In the genomic region with DNA sequence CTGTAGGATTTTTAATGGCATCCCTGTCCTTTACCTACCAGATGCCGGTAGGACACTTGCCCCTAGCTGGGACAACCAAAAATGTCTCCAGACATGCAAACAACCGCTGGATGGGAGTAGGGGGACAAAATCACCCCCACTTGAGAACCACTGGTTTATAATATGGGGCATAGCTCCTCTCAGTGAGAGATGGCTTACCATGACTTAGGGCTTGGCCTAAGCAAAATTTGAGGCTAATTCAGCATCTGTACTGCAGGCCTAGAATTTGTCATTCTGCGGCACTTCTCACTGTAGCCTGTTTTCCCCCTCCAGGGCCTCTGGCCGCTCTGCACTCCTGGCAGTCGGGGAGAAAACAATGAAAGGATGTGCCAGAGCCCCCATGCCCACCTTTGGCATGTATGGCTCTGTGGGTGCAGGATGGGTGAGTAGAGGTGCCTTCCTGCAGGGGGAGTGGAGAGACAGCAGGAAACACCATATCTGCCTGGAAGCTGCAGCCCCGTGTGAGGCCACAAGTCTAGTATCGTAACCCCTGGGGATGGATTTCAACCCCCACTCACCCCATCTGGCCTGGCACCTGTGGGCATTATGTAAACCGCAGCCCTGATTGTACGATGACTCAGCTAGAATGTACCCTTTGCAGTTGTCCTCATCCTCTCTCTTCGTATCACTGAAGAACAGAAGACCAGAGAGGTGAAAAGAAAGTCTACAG, we compare ENCODE assay signal across 11 cellular contexts.
DNase-seq lines count a peak whose midpoint lies in the region; ATAC-seq and TF ChIP-seq lines count a peak whose summit lies in the region.
"Had no signal": no experiment of that assay in that cellular context is flagged by ENCODE, and none has a peak within 500 bp of the region (broad histone marks: within the 10 kb centered on the region; RNA-seq: fewer than 3 reads in every experiment).

No MANE protein-coding gene starts in this region.

- no peaks in the 10 kb centered on the region for H3K9me3 Mint-ChIP-seq in chondrocyte (ENCODE audit: low read depth)
- H3K9me3 Mint-ChIP-seq in effector memory CD8-positive, alpha-beta T cell, result no peaks in the 10 kb centered on the region
- H3K9me3 Mint-ChIP-seq in endothelial cell (ENCODE audit: unreplicated experiment), result no peaks in the 10 kb centered on the region
- H3K9me3 Mint-ChIP-seq: dendritic cell treated with granulocyte-macrophage colony-stimulating factor and Interleukin-4, amounts not matched to agents 40 ng/mL and 50 ng/mL, for 4 days had no signal

- H3K27me3 Mint-ChIP-seq in chondrocyte (ENCODE audit: low read depth), result no peaks in the 10 kb centered on the region
- peaks cover 5 to 18% of the 10 kb centered on the region in 2 donors for H3K27me3 Mint-ChIP-seq in effector memory CD8-positive, alpha-beta T cell
- H3K27me3 Mint-ChIP-seq in endothelial cell (ENCODE audit: unreplicated experiment), result no peaks in the 10 kb centered on the region
- H3K27me3 Mint-ChIP-seq: dendritic cell treated with granulocyte-macrophage colony-stimulating factor and Interleukin-4, amounts not matched to agents 40 ng/mL and 50 ng/mL, for 4 days had no signal

- H3K4me3 Mint-ChIP-seq in chondrocyte (ENCODE audit: unreplicated experiment) (no peak overlapping the region), endothelial cell (ENCODE audit: unreplicated experiment) (no peak overlapping the region)
- no peak overlapping the region for H3K4me3 Mint-ChIP-seq in effector memory CD8-positive, alpha-beta T cell
- H3K4me3 Mint-ChIP-seq: dendritic cell treated with granulocyte-macrophage colony-stimulating factor and Interleukin-4, amounts not matched to agents 40 ng/mL and 50 ng/mL, for 4 days; natural killer cell treated with Interleukin-12 subunit alpha and Interleukin-12 subunit beta and Interleukin-15 and Interleukin-18, amount 100 ng/mL, for 72 hours had no signal

- H3K4me3 ChIP-seq in GM06990 (replicated peaks; ENCODE audit: low read depth, low read length), result no peak overlapping the region

- H3K4me1 Mint-ChIP-seq in chondrocyte (ENCODE audit: low read depth) (peaks cover 35% of the 10 kb centered on the region), endothelial cell (ENCODE audit: unreplicated experiment) (peaks cover under 1% of the 10 kb centered on the region)
- no peaks in the 10 kb centered on the region for H3K4me1 Mint-ChIP-seq in effector memory CD8-positive, alpha-beta T cell (ENCODE audit: low read depth in 2 of 2)

- H3K27me3 ChIP-seq in GM06990 (replicated peaks; ENCODE audit: control insufficient read depth, insufficient read depth, low read length), result no peaks in the 10 kb centered on the region

- H3K36me3 ChIP-seq in GM06990 (ENCODE audit: control insufficient read depth, insufficient read depth, low read length), result no peaks in the 10 kb centered on the region

- no peak overlapping the region for H3K27ac ChIP-seq in substantia nigra (ENCODE audit: low read depth, low read length, poor library complexity, severe bottlenecking)

- DNase-seq in GM06990 (ENCODE audit: extremely low read depth, insufficient read length) (peak; percentile 62), HuH-7 (ENCODE audit: low spot score) (peak; percentile 62), chondrocyte (ENCODE audit: low spot score) (no peak), HPDE6-E6E7 (ENCODE audit: extremely low spot score) (no peak), endothelial cell (ENCODE audit: low spot score) (no peak), substantia nigra (lab: John Stamatoyannopoulos, UW) (no peak)
- DNase-seq in effector memory CD8-positive, alpha-beta T cell, result no peak
- DNase-seq: T-helper 1 cell had no signal

- H3K36me3 Mint-ChIP-seq in chondrocyte (ENCODE audit: low read depth), result no peaks in the 10 kb centered on the region
- no peaks in the 10 kb centered on the region for H3K36me3 Mint-ChIP-seq in effector memory CD8-positive, alpha-beta T cell (ENCODE audit: insufficient read depth)
- H3K36me3 Mint-ChIP-seq in endothelial cell (ENCODE audit: low read depth, unreplicated experiment), result no peaks in the 10 kb centered on the region
- H3K36me3 Mint-ChIP-seq: natural killer cell treated with Interleukin-12 subunit alpha and Interleukin-12 subunit beta and Interleukin-15 and Interleukin-18, amount 100 ng/mL, for 72 hours had no signal

- peak; percentile 68 for TF ChIP-seq CTCF in GM06990 (IDR thresholded peaks at IDR 0.05; ENCODE audit: insufficient read depth, low read length, poor library complexity, severe bottlenecking)
- peak; percentile 37 for TF ChIP-seq CTCF in chondrocyte (IDR thresholded peaks at IDR 0.05)
- TF ChIP-seq CTCF in endothelial cell (IDR thresholded peaks at IDR 0.05; ENCODE audit: unreplicated experiment), result no peak

- H3K27ac Mint-ChIP-seq in chondrocyte (ENCODE audit: unreplicated experiment), result no peak overlapping the region
- H3K27ac Mint-ChIP-seq in effector memory CD8-positive, alpha-beta T cell, result no peak overlapping the region
- no peak overlapping the region for H3K27ac Mint-ChIP-seq in endothelial cell (ENCODE audit: unreplicated experiment)
- H3K27ac Mint-ChIP-seq: dendritic cell treated with granulocyte-macrophage colony-stimulating factor and Interleukin-4, amounts not matched to agents 40 ng/mL and 50 ng/mL, for 4 days; natural killer cell treated with Interleukin-12 subunit alpha and Interleukin-12 subunit beta and Interleukin-15 and Interleukin-18, amount 100 ng/mL, for 72 hours had no signal

- ATAC-seq in GM21390 (IDR thresholded peaks at IDR 0.05; ENCODE audit: unreplicated experiment), result peak; percentile 50
- ATAC-seq in effector memory CD8-positive, alpha-beta T cell (replicated peaks), result no peak
- ATAC-seq: natural killer cell treated with Interleukin-12 subunit alpha and Interleukin-12 subunit beta and Interleukin-15 and Interleukin-18, amount 100 ng/mL, for 72 hours had no signal

Comparison
In these comparisons a context has a peak if more than half of its experiments do, and no peak if none do; other contexts are left out.
1. DNase-seq: peak in GM06990 (single experiment) and HuH-7 (single experiment); none in chondrocyte (single experiment), HPDE6-E6E7 (single experiment), effector memory CD8-positive, alpha-beta T cell (0 of 3), endothelial cell (single experiment) and substantia nigra (0 of 49).